ENCODE assay signal across 18 cellular contexts in the genomic region with DNA sequence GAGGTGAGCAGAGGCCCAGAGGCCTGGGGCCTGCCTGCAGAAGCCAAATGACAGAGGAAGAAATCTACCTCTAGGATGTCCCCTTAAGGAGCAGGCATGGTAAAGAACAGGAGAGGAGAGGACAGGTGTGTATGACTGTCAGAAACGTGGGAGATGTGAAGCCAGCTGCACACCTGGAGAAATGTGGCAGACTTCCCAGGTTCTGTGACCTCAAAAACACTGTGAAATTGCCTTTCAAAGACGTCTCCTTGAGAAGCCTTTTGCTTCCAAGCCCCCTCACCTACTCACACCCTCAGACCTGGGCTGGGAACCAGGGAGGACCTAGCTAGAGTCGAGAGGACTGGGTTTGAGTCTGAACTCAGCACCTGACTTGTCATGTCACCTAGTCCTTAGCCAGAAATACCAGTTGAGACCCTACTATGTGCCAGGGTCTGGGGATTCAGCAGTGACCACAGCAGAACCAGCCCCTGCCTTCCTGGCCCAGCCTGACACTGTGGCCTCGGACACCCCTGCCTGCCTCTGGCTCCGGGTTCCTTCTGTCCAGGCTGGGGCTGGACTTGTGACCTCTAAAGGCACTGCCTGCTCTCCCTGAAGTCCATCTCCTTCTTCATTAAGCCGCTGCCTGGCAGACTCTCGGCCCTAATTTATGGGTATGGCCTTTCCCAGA. TPM values are rescaled to one million over a fixed set of nuclear protein-coding genes. Genes with fewer than 3 reads are reported as not detected.
DNase-seq lines count a peak whose midpoint lies in the region; ATAC-seq, FAIRE-seq and TF ChIP-seq lines count a peak whose summit lies in the region.
"Had no signal": no experiment of that assay in that cellular context is flagged by ENCODE, and none has a peak within 500 bp of the region (broad histone marks: within the 10 kb centered on the region; RNA-seq: fewer than 3 reads in every experiment).

No MANE protein-coding gene starts in this region.

- DNase-seq in activated effector memory CD4-positive, alpha-beta T cell treated with anti-CD3 and anti-CD28 coated beads, Interleukin-2, amount 50 U/mL, for 16 hours = peak; percentile 30
- DNase-seq in activated effector memory CD4-positive, alpha-beta T cell treated with Interleukin-2 at 50 U/mL for 16 hours = no peak
- DNase-seq in WERI-Rb-1 (peak; percentile 6), kidney (peak; percentile 60), testis (peak; percentile 11), NCI-H1417 treated with DMSO at 0.1 percent for 48 hours (lab: John Stamatoyannopoulos, UW) (no peak), WTC11 (ENCODE audit: low spot score) (no peak)
- DNase-seq: DMS 273 treated with DMSO at 0.1 percent for 48 hours, HCEC 1CT, MV-4-11, NCI-H1436, NCI-H2081, SHP77 had no signal

- H3K27ac Mint-ChIP-seq in WTC11 = no peak overlapping the region

- intact Hi-C loops in kidney (cut with DNase I) (loop anchor here (5.0 to 10.0 kb wide), 3 partner anchors 104 to 314 kb away; no protein-coding TSS in a partner anchor), testis (cut with DNase I; ENCODE audit: low total_unique reads) (loop anchor here (10.0 kb wide), 2 partner anchors 221 to 301 kb away; a partner anchor contains a TSS)

- H3K4me3 Mint-ChIP-seq in WTC11 = no peak overlapping the region
- H3K4me3 Mint-ChIP-seq: IgD-negative memory B cell had no signal

- no peaks in the 10 kb centered on the region for H3K36me3 ChIP-seq in WERI-Rb-1
- H3K36me3 ChIP-seq in kidney (ENCODE audit: control insufficient read depth in 1 of 2, insufficient read depth in 2 of 2, low read length in 2 of 2) = no peaks in the 10 kb centered on the region
- H3K36me3 ChIP-seq in testis (ENCODE audit: low read depth, missing control alignments) = no peaks in the 10 kb centered on the region
- H3K36me3 ChIP-seq: BLaER1 had no signal

- ATAC-seq in GM18907 (IDR thresholded peaks at IDR 0.05; ENCODE audit: unreplicated experiment) = no peak
- no peak for ATAC-seq in WTC11
- ATAC-seq: Panc1 had no signal

- H3K4me1 ChIP-seq in kidney (ENCODE audit: control insufficient read depth in 1 of 2, insufficient read depth in 1 of 2, low read depth in 1 of 2, low read length in 2 of 2) (peaks cover 0 to 7% of the 10 kb centered on the region in 2 donors), testis (no peaks in the 10 kb centered on the region)

- CTCF ChIA-PET in WTC11 (lab: Charles Lee) = interaction anchor here (1.0 to 5.0 kb wide), 4 partner anchors 32 to 102 kb away, joined by 4 to 59 read pairs (median 24); no protein-coding TSS in a partner anchor

- H3K27me3 ChIP-seq in WERI-Rb-1 (ENCODE audit: insufficient read depth, low read depth, severe bottlenecking) = peaks cover 3% of the 10 kb centered on the region
- H3K27me3 ChIP-seq in testis = no peaks in the 10 kb centered on the region

- no peaks in the 10 kb centered on the region for H3K36me3 Mint-ChIP-seq in WTC11
- H3K36me3 Mint-ChIP-seq: IgD-negative memory B cell had no signal

- H3K27me3 Mint-ChIP-seq in WTC11 (ENCODE audit: low read depth) = peaks cover 63% of the 10 kb centered on the region

- no peaks in the 10 kb centered on the region for H3K9me3 ChIP-seq in WERI-Rb-1 (ENCODE audit: severe bottlenecking)
- no peaks in the 10 kb centered on the region for H3K9me3 ChIP-seq in kidney (ENCODE audit: control insufficient read depth in 1 of 2, low read length in 2 of 2)
- no peaks in the 10 kb centered on the region for H3K9me3 ChIP-seq in testis

- POLR2A ChIA-PET in WTC11 (lab: Charles Lee) = no interaction called here

- H3K9me3 Mint-ChIP-seq in WTC11 = no peaks in the 10 kb centered on the region
- H3K9me3 Mint-ChIP-seq: IgD-negative memory B cell had no signal

- FAIRE-seq in kidney (lab: Jason Lieb, UNC) = no peak

- TF ChIP-seq POLR2A in testis (IDR thresholded peaks at IDR 0.05) = no peak

- H3K4me1 Mint-ChIP-seq in WTC11 = peaks cover 4% of the 10 kb centered on the region

- H3K4me3 ChIP-seq in WERI-Rb-1 (ENCODE audit: low read depth, low read length) (no peak overlapping the region), kidney (ENCODE audit: low read length in 2 of 2) (no peak overlapping the region), testis (no peak overlapping the region)
- H3K4me3 ChIP-seq: BLaER1 had no signal

- H3K27ac ChIP-seq in WERI-Rb-1 = no peak overlapping the region
- no peak overlapping the region for H3K27ac ChIP-seq in kidney (ENCODE audit: low read depth in 2 of 2, low read length in 2 of 2)
- H3K27ac ChIP-seq in testis = no peak overlapping the region
- H3K27ac ChIP-seq: BLaER1 had no signal

- TF ChIP-seq CTCF in WERI-Rb-1 (IDR thresholded peaks at IDR 0.05; ENCODE audit: low read depth, low read length) = no peak
- TF ChIP-seq CTCF in kidney (IDR thresholded peaks at IDR 0.05; ENCODE audit: borderline replicate concordance, extremely low read depth, insufficient read depth) = no peak
- TF ChIP-seq CTCF in testis (IDR thresholded peaks at IDR 0.05) = no peak
- no peak for TF ChIP-seq CTCF in WTC11 (IDR thresholded peaks at IDR 0.05)

- no peak overlapping the region for H3K9ac ChIP-seq in kidney (ENCODE audit: low read length in 2 of 2)
- H3K9ac ChIP-seq: BLaER1 had no signal

- whole genome bisulfite sequencing in testis, 2 donors = 69 to 73% methylated on average over 4 to 7 of the region's 7 CpGs

TF ChIP-seq in WTC11, 78 proteins besides CTCF, POLR2A, EP300 and RAD21:
- TF ChIP-seq, protein P1, sequence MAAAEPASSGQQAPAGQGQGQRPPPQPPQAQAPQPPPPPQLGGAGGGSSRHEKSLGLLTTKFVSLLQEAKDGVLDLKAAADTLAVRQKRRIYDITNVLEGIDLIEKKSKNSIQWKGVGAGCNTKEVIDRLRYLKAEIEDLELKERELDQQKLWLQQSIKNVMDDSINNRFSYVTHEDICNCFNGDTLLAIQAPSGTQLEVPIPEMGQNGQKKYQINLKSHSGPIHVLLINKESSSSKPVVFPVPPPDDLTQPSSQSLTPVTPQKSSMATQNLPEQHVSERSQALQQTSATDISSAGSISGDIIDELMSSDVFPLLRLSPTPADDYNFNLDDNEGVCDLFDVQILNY (CRISPR knock-in tag; IDR thresholded peaks at IDR 0.05) = no peak
- TF ChIP-seq, protein P2, sequence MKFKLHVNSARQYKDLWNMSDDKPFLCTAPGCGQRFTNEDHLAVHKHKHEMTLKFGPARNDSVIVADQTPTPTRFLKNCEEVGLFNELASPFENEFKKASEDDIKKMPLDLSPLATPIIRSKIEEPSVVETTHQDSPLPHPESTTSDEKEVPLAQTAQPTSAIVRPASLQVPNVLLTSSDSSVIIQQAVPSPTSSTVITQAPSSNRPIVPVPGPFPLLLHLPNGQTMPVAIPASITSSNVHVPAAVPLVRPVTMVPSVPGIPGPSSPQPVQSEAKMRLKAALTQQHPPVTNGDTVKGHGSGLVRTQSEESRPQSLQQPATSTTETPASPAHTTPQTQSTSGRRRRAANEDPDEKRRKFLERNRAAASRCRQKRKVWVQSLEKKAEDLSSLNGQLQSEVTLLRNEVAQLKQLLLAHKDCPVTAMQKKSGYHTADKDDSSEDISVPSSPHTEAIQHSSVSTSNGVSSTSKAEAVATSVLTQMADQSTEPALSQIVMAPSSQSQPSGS (CRISPR knock-in tag; IDR thresholded peaks at IDR 0.05; ENCODE audit: borderline replicate concordance, low read depth) = no peak
- no peak for TF ChIP-seq PRRX2 (CRISPR knock-in tag; IDR thresholded peaks at IDR 0.05)

RNA-seq across cellular contexts. Expression of a gene that starts 5.6 kb away (rescaled TPM):
- total RNA-seq in kidney = 0.69 TPM
- 0.13 TPM for polyA plus RNA-seq in kidney (ENCODE audit: insufficient read depth, low read depth, low replicate concordance)
- 10 to 100 TPM in 1 of 2 donors, 1 to 10 TPM in 1; 8.1 to 15.4 TPM for total RNA-seq in testis
- polyA plus RNA-seq in testis (ENCODE audit: insufficient read depth, low read depth, low replicate concordance) = 10.0 TPM
- 0.37 to 0.78 TPM (median 0.60 TPM) in 3 replicates for total RNA-seq in WTC11 (2021)
- polyA plus RNA-seq: AG04450, IgD-negative memory B cell had no signal

Comparison
In these comparisons a context has a peak if more than half of its experiments do, and no peak if none do; other contexts are left out.
1. DNase-seq: peak in activated effector memory CD4-positive, alpha-beta T cell treated with anti-CD3 and anti-CD28 coated beads, Interleukin-2, amount 50 U/mL, for 16 hours (single experiment), WERI-Rb-1 (single experiment), kidney (single experiment) and testis (single experiment); none in activated effector memory CD4-positive, alpha-beta T cell treated with Interleukin-2 at 50 U/mL for 16 hours (single experiment), NCI-H1417 treated with DMSO at 0.1 percent for 48 hours (single experiment) and WTC11 (single experiment).